8 cellular contexts compared by ENCODE assay signal in the genomic region with DNA sequence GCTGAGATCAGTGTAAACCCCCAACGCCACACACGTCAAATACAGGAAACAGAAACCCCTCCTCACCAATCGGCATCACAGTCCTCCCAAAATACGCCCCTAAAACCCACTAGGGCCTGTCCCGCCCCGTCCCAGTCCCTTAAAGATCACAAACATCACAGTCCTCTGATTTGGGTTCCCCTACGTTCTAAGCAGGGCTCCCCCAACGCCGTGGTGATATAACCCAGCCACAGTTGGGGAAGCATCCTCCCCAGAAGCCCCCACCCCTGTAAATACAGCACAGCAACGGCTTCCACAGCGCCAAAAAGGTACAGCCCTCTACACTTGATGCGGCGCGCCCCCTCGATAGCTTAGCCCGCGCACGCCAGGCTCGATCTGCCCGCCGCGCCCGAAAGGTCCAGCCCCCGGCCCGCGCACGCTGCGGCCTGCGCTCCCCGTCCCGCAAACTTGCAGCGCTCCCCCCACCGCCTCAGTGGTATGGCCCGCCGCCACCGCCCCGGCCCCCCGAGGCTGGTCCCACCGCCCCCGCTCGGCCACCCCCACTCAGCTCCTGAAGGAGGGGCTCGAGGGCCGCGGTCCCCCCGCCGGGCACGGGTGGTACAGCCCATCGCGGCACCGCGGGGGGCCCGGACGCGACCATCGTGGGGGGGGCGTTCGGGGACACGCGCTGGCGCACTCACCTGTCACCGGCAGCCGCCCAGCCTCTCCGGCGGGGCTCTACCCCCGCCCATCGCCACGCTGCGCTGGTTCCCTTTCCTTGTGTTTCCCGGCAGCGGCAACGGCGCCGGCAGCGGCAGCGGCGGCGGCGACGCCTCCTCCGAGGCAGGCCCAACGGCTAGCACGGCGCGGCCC.
DNase-seq lines count a peak whose midpoint lies in the region; ATAC-seq and TF ChIP-seq lines count a peak whose summit lies in the region.

Gene AKT2 (minus strand): TSS at position 845 of the 852 bp plus-strand sequence. CDS start 20,078 bp downstream, outside the sequence.

- H3K27ac ChIP-seq in BLaER1 treated with 17β-estradiol and CSF1 and Interleukin-3, amounts not matched to agents 10 nM and 100 nM = peak within 1 kb of the TSS; percentile 85 to 99 (median 96)
- H3K27ac ChIP-seq in parathyroid adenoma (peak within 1 kb of the TSS; percentile 89), tibial artery (peak within 1 kb of the TSS; percentile 91 to 94)

- H2AFZ ChIP-seq in parathyroid adenoma = peak within 1 kb of the TSS; percentile 91

- intact Hi-C loops in tibial artery (cut with DNase I; ENCODE audit: low total_unique reads) = no loop called here

- peaks cover 41 to 50% (median 44%) of the 10 kb centered on the region in 11 experiments; a peak in 21 of 22 replicates for H4K20me1 ChIP-seq in BLaER1 treated with 17β-estradiol and CSF1 and Interleukin-3, amounts not matched to agents 10 nM and 100 nM

- peak within 1 kb of the TSS; percentile 70 to 90 (median 86) for H3K4me3 ChIP-seq in BLaER1 treated with 17β-estradiol and CSF1 and Interleukin-3, amounts not matched to agents 10 nM and 100 nM
- peak within 1 kb of the TSS; percentile 90 for H3K4me3 ChIP-seq in parathyroid adenoma (ENCODE audit: low read depth, low read length)
- H3K4me3 ChIP-seq in tibial artery = peak within 1 kb of the TSS; percentile 73 to 81

- peak; percentile 52 for DNase-seq in activated naive CD4-positive, alpha-beta T cell treated with Interleukin-2 at 50 U/mL for 16 hours
- DNase-seq in glomerular visceral epithelial cell (ENCODE audit: extremely low spot score) (peak; percentile 21), tibial artery (peak in 1 of 2 donors; percentile 35)

- ATAC-seq in GM19328 (IDR thresholded peaks at IDR 0.05; ENCODE audit: unreplicated experiment) = peak; percentile 28
- ATAC-seq in HG03457 (IDR thresholded peaks at IDR 0.05; ENCODE audit: unreplicated experiment) = peak; percentile 12

- H3K4me1 ChIP-seq in BLaER1 treated with 17β-estradiol and CSF1 and Interleukin-3, amounts not matched to agents 10 nM and 100 nM = peaks cover 57 to 66% (median 62%) of the 10 kb centered on the region in 10 experiments
- H3K4me1 ChIP-seq in parathyroid adenoma (peaks cover 32% of the 10 kb centered on the region), tibial artery (peaks cover 0 to 54% (median 39%) of the 10 kb centered on the region in 4 donors)

- peak within 1 kb of the TSS; percentile 84 to 99 (median 94) for H3K4me2 ChIP-seq in BLaER1 treated with 17β-estradiol and CSF1 and Interleukin-3, amounts not matched to agents 10 nM and 100 nM
- H3K4me2 ChIP-seq in parathyroid adenoma (ENCODE audit: low read length) = peak within 1 kb of the TSS; percentile 89

- peaks cover 0 to 18% (median 9%) of the 10 kb centered on the region in 11 experiments; a peak in 10 of 22 replicates for H3K36me3 ChIP-seq in BLaER1 treated with 17β-estradiol and CSF1 and Interleukin-3, amounts not matched to agents 10 nM and 100 nM
- H3K36me3 ChIP-seq in parathyroid adenoma (ENCODE audit: control insufficient read depth, insufficient read depth, low read length) (no peaks in the 10 kb centered on the region), tibial artery (peaks cover 0 to 7% (median 0%) of the 10 kb centered on the region in 3 donors)

- no peaks in the 10 kb centered on the region for H3K27me3 ChIP-seq in BLaER1 treated with 17β-estradiol and CSF1 and Interleukin-3, amounts not matched to agents 10 nM and 100 nM
- no peaks in the 10 kb centered on the region for H3K27me3 ChIP-seq in parathyroid adenoma (ENCODE audit: control insufficient read depth, insufficient read depth, low read length)
- H3K27me3 ChIP-seq in tibial artery = no peaks in the 10 kb centered on the region

- peak; percentile 50 for TF ChIP-seq POLR2A in Raji (IDR thresholded peaks at IDR 0.05; ENCODE audit: insufficient read depth, low read depth, low read length)

- H3K9ac ChIP-seq in BLaER1 treated with 17β-estradiol and CSF1 and Interleukin-3, amounts not matched to agents 10 nM and 100 nM = peak within 1 kb of the TSS; percentile 91 to 97 (median 95)
- peak within 1 kb of the TSS; percentile 91 for H3K9ac ChIP-seq in parathyroid adenoma

- TF ChIP-seq CTCF in parathyroid adenoma (IDR thresholded peaks at IDR 0.05) (peak; percentile 8), tibial artery (IDR thresholded peaks at IDR 0.05) (no peak)

- no peaks in the 10 kb centered on the region for H3K9me3 ChIP-seq in BLaER1 treated with 17β-estradiol and CSF1 and Interleukin-3, amounts not matched to agents 10 nM and 100 nM (replicated peaks in 1 of 11)
- no peaks in the 10 kb centered on the region for H3K9me3 ChIP-seq in parathyroid adenoma (ENCODE audit: control insufficient read depth, low read length)
- H3K9me3 ChIP-seq in tibial artery = no peaks in the 10 kb centered on the region

- H3K79me2 ChIP-seq in parathyroid adenoma = peaks cover 57% of the 10 kb centered on the region
